Comparison of ENCODE assay signal across 8 cellular contexts in the genomic region with DNA sequence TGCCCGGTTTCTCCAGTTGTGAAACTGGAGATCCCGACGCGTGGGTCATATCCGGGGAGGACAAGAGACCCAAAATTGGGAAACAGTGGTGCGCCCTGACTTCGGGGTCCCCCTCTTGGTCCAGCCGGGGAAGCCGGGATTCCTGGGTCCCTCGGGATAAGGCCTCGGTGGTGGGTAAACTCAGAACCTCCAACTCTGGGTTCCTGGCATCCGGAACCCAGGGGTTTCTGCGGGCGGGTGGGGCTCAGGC. TPM values are rescaled to one million over a fixed set of nuclear protein-coding genes. Genes with fewer than 3 reads are reported as not detected.
DNase-seq lines count a peak whose midpoint lies in the region; ATAC-seq and TF ChIP-seq lines count a peak whose summit lies in the region.

No MANE protein-coding gene starts in this region.

- H3K9me2 ChIP-seq in Karpas-422 (replicated peaks; ENCODE audit: insufficient read depth, low read length), result no peaks in the 10 kb centered on the region

- intact Hi-C loops in naive thymus-derived CD4-positive, alpha-beta T cell (cut with micrococcal nuclease), result loop anchor here in 1 of 2 donors (1.0 kb wide), 2 partner anchors 10 to 334 kb away; no protein-coding TSS in a partner anchor
- intact Hi-C loops in left colon (cut with DNase I, micrococcal nuclease), result no loop called here

- H3K9ac ChIP-seq in Karpas-422 (ENCODE audit: low read length), result peak overlapping the region; percentile 94

- CTCF ChIA-PET in AG04449 (lab: Yijun Ruan, JAX), result interaction anchor here (0.8 to 4.3 kb wide), 3 partner anchors 10 to 34 kb away, joined by 3 to 49 read pairs (median 4); no protein-coding TSS in a partner anchor
- CTCF ChIA-PET in naive thymus-derived CD4-positive, alpha-beta T cell (lab: Charles Lee), result interaction anchor here (0.6 to 4.3 kb wide), 2 partner anchors 10 to 354 kb away, joined by 3 to 50 read pairs; no protein-coding TSS in a partner anchor

- H3K79me2 ChIP-seq in Karpas-422 (ENCODE audit: low read length), result peaks cover 22% of the 10 kb centered on the region

- no peaks in the 10 kb centered on the region for H3K36me3 ChIP-seq in Karpas-422 (ENCODE audit: insufficient read depth, low read length)
- H3K36me3 ChIP-seq in naive thymus-derived CD4-positive, alpha-beta T cell (ENCODE audit: control insufficient read depth in 2 of 3, insufficient read depth in 3 of 3, low read length in 3 of 3), result peaks cover 12 to 23% (median 14%) of the 10 kb centered on the region in 3 experiments

- peaks cover 13 to 26% (median 17%) of the 10 kb centered on the region in 5 donors for H3K36me3 Mint-ChIP-seq in naive thymus-derived CD4-positive, alpha-beta T cell

- H3K4me1 Mint-ChIP-seq in naive thymus-derived CD4-positive, alpha-beta T cell, result peaks cover 26 to 66% (median 48%) of the 10 kb centered on the region in 7 donors

- H3K4me3 ChIP-seq in AG04449 (ENCODE audit: low read depth, low read length) (peak overlapping the region; percentile 83), Karpas-422 (ENCODE audit: low read length) (peak overlapping the region; percentile 96), coronary artery (peak overlapping the region; percentile 97)
- peak overlapping the region; percentile 100 for H3K4me3 ChIP-seq in naive thymus-derived CD4-positive, alpha-beta T cell (ENCODE audit: low read length)

- POLR2A ChIA-PET in AG04449 (lab: Yijun Ruan, JAX), result interaction anchor here (0.6 to 3.1 kb wide), 5 partner anchors 9 to 28 kb away, joined by 3 to 24 read pairs (median 6); a partner anchor contains a TSS
- POLR2A ChIA-PET in naive thymus-derived CD4-positive, alpha-beta T cell (lab: Charles Lee), result interaction anchor here (0.5 to 5.1 kb wide), 11 partner anchors 9 to 289 kb away, joined by 3 to 193 read pairs (median 4); a partner anchor contains a TSS

- H3K9me3 ChIP-seq in Karpas-422 (ENCODE audit: low read length), result no peaks in the 10 kb centered on the region
- H3K9me3 ChIP-seq in naive thymus-derived CD4-positive, alpha-beta T cell (ENCODE audit: control insufficient read depth in 2 of 3, low read length in 3 of 3), result no peaks in the 10 kb centered on the region

- H3K27ac ChIP-seq in Karpas-422 (ENCODE audit: low read length) (peak overlapping the region; percentile 84), coronary artery (peak overlapping the region; percentile 99 to 100)
- peak overlapping the region; percentile 100 for H3K27ac ChIP-seq in naive thymus-derived CD4-positive, alpha-beta T cell (ENCODE audit: low read depth, low read length)

- no peak overlapping the region for H2AFZ ChIP-seq in Karpas-422 (ENCODE audit: low read length)

- DNase-seq in AG04449 (ENCODE audit: low read depth, low spot score) (no peak), Karpas-422 (no peak), coronary artery (ENCODE audit: low spot score) (no peak), left colon (no peak), dedifferentiated amniotic fluid mesenchymal stem cell (ENCODE audit: extremely low spot score) (no peak), NCI-H2029 (lab: John Stamatoyannopoulos, UW) (no peak)
- DNase-seq in naive thymus-derived CD4-positive, alpha-beta T cell, result no peak

- H3K9me3 Mint-ChIP-seq in naive thymus-derived CD4-positive, alpha-beta T cell, result peaks cover 0 to 24% (median 0%) of the 10 kb centered on the region in 11 donors

- H3K27me3 ChIP-seq in Karpas-422 (ENCODE audit: low read length), result no peaks in the 10 kb centered on the region; the same call in 1 of the 2 replicates
- H3K27me3 ChIP-seq in naive thymus-derived CD4-positive, alpha-beta T cell (ENCODE audit: control insufficient read depth in 2 of 2, insufficient read depth in 2 of 2, low read length in 2 of 2), result no peaks in the 10 kb centered on the region

- H3K4me1 ChIP-seq in Karpas-422 (ENCODE audit: low read length), result peaks cover 71% of the 10 kb centered on the region
- H3K4me1 ChIP-seq in naive thymus-derived CD4-positive, alpha-beta T cell (ENCODE audit: control insufficient read depth in 2 of 2, insufficient read depth in 2 of 2, low read length in 2 of 2), result peaks cover 36 to 48% of the 10 kb centered on the region in 2 donors

- peak overlapping the region; percentile 98 for H3K4me2 ChIP-seq in Karpas-422 (ENCODE audit: low read depth, low read length, poor library complexity, severe bottlenecking)

- H3K4me3 Mint-ChIP-seq in naive thymus-derived CD4-positive, alpha-beta T cell, result peak overlapping the region; percentile 89 to 99 (median 94)

- peaks cover 0 to 6% (median 0%) of the 10 kb centered on the region in 5 donors for H3K27me3 Mint-ChIP-seq in naive thymus-derived CD4-positive, alpha-beta T cell

- H3K27ac Mint-ChIP-seq in naive thymus-derived CD4-positive, alpha-beta T cell, result peak overlapping the region; percentile 96 to 99 (median 99)

- TF ChIP-seq CTCF in AG04449 (IDR thresholded peaks at IDR 0.05; ENCODE audit: insufficient read depth, low read length, missing control alignments) (no peak), coronary artery (IDR thresholded peaks at IDR 0.05) (no peak)

- ATAC-seq in naive thymus-derived CD4-positive, alpha-beta T cell, result no peak
- ATAC-seq in left colon (no peak), GM21529 (IDR thresholded peaks at IDR 0.05; ENCODE audit: unreplicated experiment) (no peak)

- H4K20me1 ChIP-seq in Karpas-422 (ENCODE audit: insufficient read depth, low read depth, low read length), result peaks cover 18% of the 10 kb centered on the region

RNA-seq across cellular contexts. Expression of a gene that starts 0.7 kb away (rescaled TPM):
- total RNA-seq in Karpas-422 (2014; rRNA removed; shearing (Covaris generic); ENCODE audit: low replicate concordance), result 10.3 and 16.3 TPM in 2 replicates
- total RNA-seq in naive thymus-derived CD4-positive, alpha-beta T cell, result 1,000 to 10,000 TPM in 1 of 5 experiments, 100 to 1,000 TPM in 3, 10 to 100 TPM in 1; 72.1 to 1,250 (median 187) TPM
- polyA plus RNA-seq in naive thymus-derived CD4-positive, alpha-beta T cell, result 10 to 100 TPM; 75.5 to 97.1 TPM
- total RNA-seq in left colon, result 100 to 1,000 TPM; 152 to 391 TPM

RNA-seq across cellular contexts. Expression of a gene that starts 5.2 kb away (rescaled TPM):
- total RNA-seq in Karpas-422 (2014; rRNA removed; shearing (Covaris generic); ENCODE audit: low replicate concordance), result 19.0 and 22.2 TPM in 2 replicates
- 100 to 1,000 TPM in 1 of 5 experiments, 10 to 100 TPM in 4; 16.4 to 205 (median 58.2) TPM for total RNA-seq in naive thymus-derived CD4-positive, alpha-beta T cell
- 10 to 100 TPM in 1 of 2 donors, 1 to 10 TPM in 1; 2.6 to 18.5 TPM for polyA plus RNA-seq in naive thymus-derived CD4-positive, alpha-beta T cell
- total RNA-seq in left colon, result 1 to 10 TPM; 6.2 to 9.3 TPM

RNA-seq across cellular contexts. Expression of a gene that starts 16.1 kb away (rescaled TPM):
- total RNA-seq in Karpas-422 (2014; rRNA removed; shearing (Covaris generic); ENCODE audit: low replicate concordance), result 18.1 and 18.6 TPM in 2 replicates
- total RNA-seq in naive thymus-derived CD4-positive, alpha-beta T cell, result 10 to 100 TPM; 44.2 to 57.2 (median 49.4) TPM
- 10 to 100 TPM; 57.4 to 61.0 TPM for polyA plus RNA-seq in naive thymus-derived CD4-positive, alpha-beta T cell
- 10 to 100 TPM; 30.4 to 32.4 TPM for total RNA-seq in left colon

RNA-seq across cellular contexts. Expression of a gene that starts 16.4 kb away (rescaled TPM):
- 25.3 and 26.7 TPM in 2 replicates for total RNA-seq in Karpas-422 (2014; rRNA removed; shearing (Covaris generic); ENCODE audit: low replicate concordance)
- 100 to 1,000 TPM in 1 of 5 experiments, 10 to 100 TPM in 4; 42.8 to 104 (median 55.5) TPM for total RNA-seq in naive thymus-derived CD4-positive, alpha-beta T cell
- 10 to 100 TPM; 35.8 to 59.7 TPM for polyA plus RNA-seq in naive thymus-derived CD4-positive, alpha-beta T cell
- total RNA-seq in left colon, result 10 to 100 TPM; 30.5 to 31.2 TPM

RNA-seq across cellular contexts. Expression of a gene that starts 28.4 kb away (rescaled TPM):
- total RNA-seq in Karpas-422 (2014; rRNA removed; shearing (Covaris generic); ENCODE audit: low replicate concordance), result 378 and 758 TPM in 2 replicates
- 1,000 to 10,000 TPM; 2,281 to 4,335 (median 4,063) TPM for total RNA-seq in naive thymus-derived CD4-positive, alpha-beta T cell
- 1,000 to 10,000 TPM; 2,448 to 2,618 TPM for polyA plus RNA-seq in naive thymus-derived CD4-positive, alpha-beta T cell
- 1,000 to 10,000 TPM; 1,556 to 1,578 TPM for total RNA-seq in left colon
